In genomic region chr7:79282051-79282694, GRCh38 we compare ENCODE assay signal across 9 cellular contexts.
DNase-seq lines count a peak whose midpoint lies in the region; ATAC-seq and TF ChIP-seq lines count a peak whose summit lies in the region.
"Had no signal": no experiment of that assay in that cellular context is flagged by ENCODE, and none has a peak within 500 bp of the region (broad histone marks: within the 10 kb centered on the region; RNA-seq: fewer than 3 reads in every experiment).

No MANE protein-coding gene starts in this region.

- no peak overlapping the region for H2BK15ac ChIP-seq in mesenchymal stem cell (ENCODE audit: low read depth, poor library complexity, severe bottlenecking)

- H3K27me3 Mint-ChIP-seq in activated T-cell treated with anti-CD3 and anti-CD28 coated beads, Interleukin-2, amount 50 U/mL, for 24 hours = peaks cover 4% of the 10 kb centered on the region
- peaks cover 2 to 16% of the 10 kb centered on the region in 2 donors for H3K27me3 Mint-ChIP-seq in T-cell

- no peaks in the 10 kb centered on the region for H3K9me3 Mint-ChIP-seq in activated T-cell treated with anti-CD3 and anti-CD28 coated beads, Interleukin-2, amount 50 U/mL, for 24 hours
- H3K9me3 Mint-ChIP-seq in T-cell = no peaks in the 10 kb centered on the region
- H3K9me3 Mint-ChIP-seq: activated naive CD8-positive, alpha-beta T cell treated with anti-CD3 and anti-CD28 coated beads, Interleukin-2, amount 10 ng/mL, durations not matched to agents 7 days and 5 days had no signal

- no peak overlapping the region for H3K18ac ChIP-seq in mesenchymal stem cell (ENCODE audit: low read depth in 1 of 2, low read length in 2 of 2)

- WGBS in mammary epithelial cell (ENCODE audit: low coverage, missing lambda C conversion rate) = 60% methylated on average over 7 of the region's 7 CpGs
- WGBS in mesenchymal stem cell = 11% methylated on average over 6 of the region's 7 CpGs

- no peaks in the 10 kb centered on the region for H3K4me1 Mint-ChIP-seq in activated T-cell treated with anti-CD3 and anti-CD28 coated beads, Interleukin-2, amount 50 U/mL, for 24 hours (ENCODE audit: low read depth)
- H3K4me1 Mint-ChIP-seq in T-cell = no peaks in the 10 kb centered on the region
- H3K4me1 Mint-ChIP-seq: activated naive CD8-positive, alpha-beta T cell treated with anti-CD3 and anti-CD28 coated beads, Interleukin-2, amount 10 ng/mL, durations not matched to agents 7 days and 5 days had no signal

- H3K79me1 ChIP-seq in mesenchymal stem cell (replicated peaks; ENCODE audit: low read length, poor library complexity, severe bottlenecking) = no peaks in the 10 kb centered on the region

- peaks cover 38% of the 10 kb centered on the region for H3K4me1 ChIP-seq in mammary epithelial cell (ENCODE audit: insufficient read depth, low read length)
- H3K4me1 ChIP-seq in mesenchymal stem cell (ENCODE audit: control insufficient read depth, insufficient read depth, low read depth, low read length) = no peaks in the 10 kb centered on the region

- peak overlapping the region; percentile 76 for H3K27ac ChIP-seq in mammary epithelial cell (ENCODE audit: insufficient read depth, low read depth, low read length)
- peak overlapping the region; percentile 85 for H3K27ac ChIP-seq in mesenchymal stem cell (ENCODE audit: low read length, poor library complexity, severe bottlenecking)

- DNase-seq in Ammon's horn (ENCODE audit: low spot score) (peak; percentile 84), NCI-H1694 (lab: John Stamatoyannopoulos, UW) (peak; percentile 48), mammary epithelial cell (peak; percentile 27), mesenchymal stem cell (peak; percentile 81), NCI-H2196 (lab: John Stamatoyannopoulos, UW; ENCODE audit: unreplicated experiment) (no peak), T-cell (no peak)
- DNase-seq in activated T-cell treated with anti-CD3 and anti-CD28 coated beads, Interleukin-2, amount 50 U/mL, for 24 hours = no peak
- DNase-seq: activated naive CD8-positive, alpha-beta T cell treated with anti-CD3 and anti-CD28 coated beads, Interleukin-2, amount 10 ng/mL, durations not matched to agents 7 days and 5 days had no signal

- dilution Hi-C loops in mammary epithelial cell (cut with HindIII; ENCODE audit: low sequenced_read_pairs) = no loop called here

- H3K9me3 ChIP-seq in mammary epithelial cell (replicated peaks; ENCODE audit: insufficient read depth, low read length) (no peaks in the 10 kb centered on the region), mesenchymal stem cell (ENCODE audit: control insufficient read depth, low read length) (no peaks in the 10 kb centered on the region)

- H3K36me3 ChIP-seq in mammary epithelial cell (ENCODE audit: insufficient read depth, low read length) = no peaks in the 10 kb centered on the region
- no peaks in the 10 kb centered on the region for H3K36me3 ChIP-seq in mesenchymal stem cell (ENCODE audit: control insufficient read depth in 1 of 2, insufficient read depth in 2 of 2, low read depth in 1 of 2, low read length in 2 of 2)

- H3K4me3 ChIP-seq in mammary epithelial cell (replicated peaks in 1 of 3; ENCODE audit: insufficient read depth in 1 of 3, low read depth in 2 of 3, low read length in 3 of 3) (no peak overlapping the region), mesenchymal stem cell (ENCODE audit: insufficient read depth in 1 of 2, low read depth in 1 of 2, low read length in 2 of 2) (no peak overlapping the region)

- no TSS peak for BruUV-seq in mammary epithelial cell (replicated peaks; lab: Mats Ljungman, UMichigan)

- H2BK5ac ChIP-seq in mesenchymal stem cell (ENCODE audit: low read depth, low read length, poor library complexity, severe bottlenecking) = no peak overlapping the region

- no peak overlapping the region for H2AK5ac ChIP-seq in mesenchymal stem cell (ENCODE audit: low read length, severe bottlenecking)

- H3K36me3 Mint-ChIP-seq in activated T-cell treated with anti-CD3 and anti-CD28 coated beads, Interleukin-2, amount 50 U/mL, for 24 hours (ENCODE audit: low read depth) = no peaks in the 10 kb centered on the region
- no peaks in the 10 kb centered on the region for H3K36me3 Mint-ChIP-seq in T-cell
- H3K36me3 Mint-ChIP-seq: activated naive CD8-positive, alpha-beta T cell treated with anti-CD3 and anti-CD28 coated beads, Interleukin-2, amount 10 ng/mL, durations not matched to agents 7 days and 5 days had no signal

- no peak overlapping the region for H3K4me3 Mint-ChIP-seq in activated T-cell treated with anti-CD3 and anti-CD28 coated beads, Interleukin-2, amount 50 U/mL, for 24 hours
- no peak overlapping the region for H3K4me3 Mint-ChIP-seq in T-cell
- H3K4me3 Mint-ChIP-seq: activated naive CD8-positive, alpha-beta T cell treated with anti-CD3 and anti-CD28 coated beads, Interleukin-2, amount 10 ng/mL, durations not matched to agents 7 days and 5 days had no signal

- ATAC-seq in GM18511 (IDR thresholded peaks at IDR 0.05; ENCODE audit: unreplicated experiment) = no peak
- no peak for ATAC-seq in T-cell (replicated peaks in 1 of 4)

- H3K4me2 ChIP-seq in mammary epithelial cell (ENCODE audit: insufficient read depth, low read depth, low read length) (peak overlapping the region; percentile 30), mesenchymal stem cell (ENCODE audit: low read length, poor library complexity, severe bottlenecking) (peak overlapping the region; percentile 33)

- POLR2A ChIA-PET in T-cell (lab: Charles Lee) = interaction anchor here in 1 of 2 donors (0.6 kb wide), 2 partner anchors 35 to 1620 kb away, joined by 3 to 5 read pairs; no protein-coding TSS in a partner anchor

- CTCF ChIA-PET in mammary epithelial cell (lab: Charles Lee; ENCODE audit: low non-redundant PET) = interaction anchor here (0.6 to 1.3 kb wide), 4 partner anchors 15 to 355 kb away, joined by 3 to 4 read pairs (median 4); no protein-coding TSS in a partner anchor
- CTCF ChIA-PET in T-cell (lab: Charles Lee) = interaction anchor here in 1 of 2 donors (0.5 kb wide), 1 partner anchor 112 kb away, joined by 3 read pairs; no protein-coding TSS in a partner anchor

- no peaks in the 10 kb centered on the region for H3K79me2 ChIP-seq in mammary epithelial cell (ENCODE audit: insufficient read depth, low read length)

- H4K8ac ChIP-seq in mesenchymal stem cell (ENCODE audit: low read length) = no peak overlapping the region

- no peak overlapping the region for H3K23ac ChIP-seq in mesenchymal stem cell (ENCODE audit: low read length in 2 of 2)

- H2BK120ac ChIP-seq in mesenchymal stem cell (ENCODE audit: low read depth, low read length) = no peak overlapping the region

- no peak overlapping the region for H3K14ac ChIP-seq in mesenchymal stem cell (ENCODE audit: low read length in 2 of 2)

- H3K27me3 ChIP-seq in mammary epithelial cell (ENCODE audit: insufficient read depth, low read length) = no peaks in the 10 kb centered on the region
- H3K27me3 ChIP-seq in mesenchymal stem cell (ENCODE audit: control insufficient read depth in 1 of 2, insufficient read depth in 1 of 2, low read length in 2 of 2) = no peaks in the 10 kb centered on the region

- H3K9ac ChIP-seq in mammary epithelial cell (ENCODE audit: insufficient read depth, low read length) = no peak overlapping the region
- peak overlapping the region; percentile 68 for H3K9ac ChIP-seq in mesenchymal stem cell (ENCODE audit: low read length)

- H3K27ac Mint-ChIP-seq in activated T-cell treated with anti-CD3 and anti-CD28 coated beads, Interleukin-2, amount 50 U/mL, for 24 hours = no peak overlapping the region
- no peak overlapping the region for H3K27ac Mint-ChIP-seq in T-cell
- H3K27ac Mint-ChIP-seq: activated naive CD8-positive, alpha-beta T cell treated with anti-CD3 and anti-CD28 coated beads, Interleukin-2, amount 10 ng/mL, durations not matched to agents 7 days and 5 days had no signal

- H2BK12ac ChIP-seq in mesenchymal stem cell (ENCODE audit: low read length in 2 of 2) = no peak overlapping the region

- in situ Hi-C loops in mammary epithelial cell (cut with MboI; ENCODE audit: low sequenced_read_pairs in 2 of 2) = loop anchor here in 1 of 2 donors (25.0 kb wide), 1 partner anchor 755 kb away; no protein-coding TSS in a partner anchor

- intact Hi-C loops in mammary epithelial cell (cut with micrococcal nuclease) = loop anchor here (2.0 kb wide), 1 partner anchor 15 kb away; no protein-coding TSS in a partner anchor

- H4K91ac ChIP-seq in mesenchymal stem cell (ENCODE audit: low read length) = no peak overlapping the region

- H4K20me1 ChIP-seq in mammary epithelial cell (ENCODE audit: insufficient read depth, low read length) = no peaks in the 10 kb centered on the region

- peak; percentile 24 to 56 for TF ChIP-seq CTCF in mammary epithelial cell (conservative IDR thresholded peaks at IDR 0.05 in 1 of 2, IDR thresholded peaks at IDR 0.05 in 1 of 2; ENCODE audit: extremely low read depth in 1 of 2, insufficient read depth in 1 of 2, low read depth in 1 of 2, low read length in 2 of 2)

- peak overlapping the region; percentile 42 for H2AFZ ChIP-seq in mammary epithelial cell (ENCODE audit: low read depth, low read length)
- no peak overlapping the region for H2AFZ ChIP-seq in mesenchymal stem cell (ENCODE audit: low read depth, low read length)

- no peak overlapping the region for H3K4ac ChIP-seq in mesenchymal stem cell (ENCODE audit: low read depth in 1 of 2, low read length in 2 of 2)

Comparison
In these comparisons a context has a peak if more than half of its experiments do, and no peak if none do; other contexts are left out.
1. DNase-seq: peak in Ammon's horn (single experiment), NCI-H1694 (single experiment), mammary epithelial cell (single experiment) and mesenchymal stem cell (single experiment); none in activated T-cell treated with anti-CD3 and anti-CD28 coated beads, Interleukin-2, amount 50 U/mL, for 24 hours (single experiment), NCI-H2196 (single experiment) and T-cell (0 of 34).